In genomic region chr1:6082430-6082971, GRCh38 we compare ENCODE assay signal across 13 cellular contexts. TPM values are rescaled to one million over a fixed set of nuclear protein-coding genes. Genes with fewer than 3 reads are reported as not detected.
DNase-seq lines count a peak whose midpoint lies in the region; ATAC-seq, FAIRE-seq and TF ChIP-seq lines count a peak whose summit lies in the region.
"Had no signal": no experiment of that assay in that cellular context is flagged by ENCODE, and none has a peak within 500 bp of the region (broad histone marks: within the 10 kb centered on the region; RNA-seq: fewer than 3 reads in every experiment).

No MANE protein-coding gene starts in this region.

- H3K27me3 Mint-ChIP-seq in Calu3 (ENCODE audit: unreplicated experiment) (peaks cover 47% of the 10 kb centered on the region), nephron (ENCODE audit: low read depth) (peaks cover 33% of the 10 kb centered on the region)
- H3K27me3 Mint-ChIP-seq: activated naive CD8-positive, alpha-beta T cell treated with anti-CD3 and anti-CD28 coated beads for 36 hours had no signal

- H3K9me3 Mint-ChIP-seq in Calu3 (ENCODE audit: low read depth, unreplicated experiment), result no peaks in the 10 kb centered on the region
- H3K9me3 Mint-ChIP-seq in nephron, result no peaks in the 10 kb centered on the region
- H3K9me3 Mint-ChIP-seq: activated naive CD8-positive, alpha-beta T cell treated with anti-CD3 and anti-CD28 coated beads for 36 hours had no signal

- no peak overlapping the region for H3K27ac ChIP-seq in H1 (ENCODE audit: low read depth, low read length)
- H3K27ac ChIP-seq: heart left ventricle, ovary had no signal

- H2AK5ac ChIP-seq in H1 (ENCODE audit: low read depth, low read length), result no peak overlapping the region

- H3K27ac Mint-ChIP-seq in Calu3 (ENCODE audit: unreplicated experiment), result no peak overlapping the region
- H3K27ac Mint-ChIP-seq in nephron, result peak overlapping the region in 1 of 3 experiments; percentile 73
- H3K27ac Mint-ChIP-seq: activated naive CD8-positive, alpha-beta T cell treated with anti-CD3 and anti-CD28 coated beads for 36 hours had no signal

- no peaks in the 10 kb centered on the region for H4K20me1 ChIP-seq in H1 (replicated peaks in 1 of 2; ENCODE audit: control insufficient read depth in 1 of 2, insufficient read depth in 2 of 2, low read length in 2 of 2)

- no peak overlapping the region for H4K8ac ChIP-seq in H1 (ENCODE audit: extremely low read depth, insufficient read depth, low read length)

- no TSS peak for BruUV-seq in Calu3 (replicated peaks; lab: Mats Ljungman, UMichigan)

- H3K4me2 ChIP-seq in H1 (ENCODE audit: insufficient read depth in 1 of 2, low read depth in 2 of 2, low read length in 2 of 2), result no peak overlapping the region

- no peak overlapping the region for H3K18ac ChIP-seq in H1 (ENCODE audit: extremely low read depth, low read length)

- H2BK5ac ChIP-seq in H1 (ENCODE audit: low read depth, low read length), result no peak overlapping the region

- no peak for TF ChIP-seq EP300 in Ishikawa (IDR thresholded peaks at IDR 0.05; ENCODE audit: borderline replicate concordance)
- no peak for TF ChIP-seq EP300 in H1 (IDR thresholded peaks at IDR 0.05; ENCODE audit: borderline replicate concordance in 1 of 2, low read depth in 2 of 2, low read length in 2 of 2)

- H3K14ac ChIP-seq in H1 (ENCODE audit: insufficient read length), result no peak overlapping the region

- H3K36me3 Mint-ChIP-seq in Calu3 (ENCODE audit: insufficient read depth, unreplicated experiment) (no peaks in the 10 kb centered on the region), nephron (ENCODE audit: low read depth) (no peaks in the 10 kb centered on the region)

- CTCF ChIA-PET in Calu3 (lab: Charles Lee) (no interaction called here), H1 (lab: Charles Lee; ENCODE audit: partially characterized antibody) (interaction anchor here (0.5 to 5.9 kb wide), 28 partner anchors 9 to 266 kb away, joined by 3 to 38 read pairs (median 5); no protein-coding TSS in a partner anchor)

- no peak overlapping the region for H2BK12ac ChIP-seq in H1 (ENCODE audit: low read depth, low read length)

- TF ChIP-seq CTCF in Calu3 (IDR thresholded peaks at IDR 0.05; ENCODE audit: unreplicated experiment) (peak; percentile 21), H1 (IDR thresholded peaks at IDR 0.05; ENCODE audit: control extremely low read depth in 1 of 3, insufficient read depth in 1 of 3, low read depth in 1 of 3, low read length in 3 of 3) (peak; percentile 44 to 55 (median 55)), nephron (IDR thresholded peaks at IDR 0.05; ENCODE audit: unreplicated experiment in 3 of 3) (peak; percentile 6 to 36 (median 35))

- H3K79me1 ChIP-seq in H1 (ENCODE audit: low read depth, low read length), result no peaks in the 10 kb centered on the region

- H4K91ac ChIP-seq in H1 (replicated peaks; ENCODE audit: insufficient read length, low read length), result no peak overlapping the region

- H2AFZ ChIP-seq in H1 (ENCODE audit: low read length), result no peak overlapping the region

- no peaks in the 10 kb centered on the region for H3K23me2 ChIP-seq in H1 (ENCODE audit: low read depth, low read length)

- intact Hi-C loops in Calu3 (cut with micrococcal nuclease; ENCODE audit: unreplicated experiment), result no loop called here
- intact Hi-C loops in left colon (cut with DNase I, micrococcal nuclease), result no loop called here

- no peak overlapping the region for H2BK15ac ChIP-seq in H1 (ENCODE audit: low read length)

- no peak overlapping the region for H2BK20ac ChIP-seq in H1 (ENCODE audit: low read length)

- H3K36me3 ChIP-seq in H1 (ENCODE audit: control insufficient read depth in 2 of 4, insufficient read depth in 4 of 4, low read length in 3 of 4), result no peaks in the 10 kb centered on the region
- H3K36me3 ChIP-seq: ovary had no signal

- H4K5ac ChIP-seq in H1 (ENCODE audit: insufficient read length, low read depth, low read length), result no peak overlapping the region

- ATAC-seq in HG02938 (IDR thresholded peaks at IDR 0.05; ENCODE audit: unreplicated experiment), result no peak
- no peak for ATAC-seq in left colon
- ATAC-seq: heart left ventricle had no signal

- H3K27me3 ChIP-seq in H1 (replicated peaks in 1 of 4; ENCODE audit: control insufficient read depth in 3 of 4, extremely low read depth in 1 of 4, insufficient read depth in 3 of 4, low read length in 3 of 4), result 0 out of 7 replicates have a peak, but pooled peaks cover 0 to 2% (median 0%) of the 10 kb centered on the region in 4 experiments
- H3K27me3 ChIP-seq: heart left ventricle, ovary had no signal

- no peak overlapping the region for H3K56ac ChIP-seq in H1 (replicated peaks; ENCODE audit: insufficient read length, low read depth, low read length)

- H3K4me3 ChIP-seq in H1 (ENCODE audit: extremely low read depth in 1 of 4, insufficient read depth in 2 of 4, low read depth in 3 of 4, low read length in 4 of 4), result no peak overlapping the region
- H3K4me3 ChIP-seq: heart left ventricle, ovary had no signal

- POLR2A ChIA-PET in H1 (lab: Charles Lee; ENCODE audit: partially characterized antibody), result no interaction called here

- 87% methylated on average over 10 of the region's 10 CpGs; no CpG with 5 or more reads in 1 of the 2 experiments for WGBS in H1 (ENCODE audit: extremely low coverage in 1 of 2, insufficient coverage in 1 of 2, insufficient read length in 1 of 2, insufficient replicate concordance in 2 of 2, low coverage in 1 of 2, low lambda C conversion rate in 2 of 2, missing lambda C conversion rate in 1 of 2), 2 experiments

- H2BK120ac ChIP-seq in H1 (replicated peaks; ENCODE audit: low read depth, low read length), result no peak overlapping the region

- peaks cover 0 to 5% (median 2%) of the 10 kb centered on the region in 4 experiments; a peak in 3 of 7 replicates for H3K4me1 ChIP-seq in H1 (replicated peaks in 1 of 4; ENCODE audit: control insufficient read depth in 3 of 4, insufficient read depth in 4 of 4, low read length in 3 of 4)

- H3K4me3 Mint-ChIP-seq in Calu3 (ENCODE audit: low read depth, unreplicated experiment), result no peak overlapping the region
- peak overlapping the region in 1 of 3 experiments; percentile 32 for H3K4me3 Mint-ChIP-seq in nephron
- H3K4me3 Mint-ChIP-seq: activated naive CD8-positive, alpha-beta T cell treated with anti-CD3 and anti-CD28 coated beads for 36 hours had no signal

- TF ChIP-seq RAD21 in Ishikawa (IDR thresholded peaks at IDR 0.05; ENCODE audit: low read depth) (peak; percentile 14; the same call in 1 of the 2 replicates), H1 (IDR thresholded peaks at IDR 0.05 in 1 of 2, conservative IDR thresholded peaks at IDR 0.05 in 1 of 2; ENCODE audit: low read depth in 2 of 2, low read length in 2 of 2) (peak; percentile 30 to 46; a peak in 3 of 4 replicates)

- no peaks in the 10 kb centered on the region for H3K79me2 ChIP-seq in H1 (ENCODE audit: control insufficient read depth in 1 of 2, insufficient read depth in 2 of 2, low read length in 2 of 2)

- H3K4me1 Mint-ChIP-seq in Calu3 (ENCODE audit: low read depth, unreplicated experiment) (no peaks in the 10 kb centered on the region), nephron (peaks cover 39% of the 10 kb centered on the region)
- H3K4me1 Mint-ChIP-seq: activated naive CD8-positive, alpha-beta T cell treated with anti-CD3 and anti-CD28 coated beads for 36 hours had no signal

- no peak overlapping the region for H3K4ac ChIP-seq in H1 (replicated peaks; ENCODE audit: insufficient read length, low read depth, low read length)

- FAIRE-seq in H1 (lab: Jason Lieb, UNC), result no peak
- FAIRE-seq: G401.6 had no signal

- no peak overlapping the region for H3K23ac ChIP-seq in H1 (ENCODE audit: insufficient read length)

- DNase-seq in Calu3 (peak; percentile 8), H1 (ENCODE audit: low read depth in 1 of 2, low spot score in 2 of 2) (no peak), putamen (ENCODE audit: low spot score) (no peak), left colon (no peak)
- no peak for DNase-seq in activated T-cell treated with anti-CD3 and anti-CD28 coated beads, Interleukin-2, amount 50 U/mL, for 48 hours
- DNase-seq: activated naive CD8-positive, alpha-beta T cell treated with anti-CD3 and anti-CD28 coated beads for 36 hours; NCI-H510A treated with DMSO at 0.1 percent for 48 hours; ovary had no signal

- H3K9me3 ChIP-seq in H1 (ENCODE audit: insufficient read depth in 2 of 2, low read depth in 1 of 2, low read length in 1 of 2), result no peaks in the 10 kb centered on the region
- H3K9me3 ChIP-seq: heart left ventricle, ovary had no signal

- H3K9ac ChIP-seq in H1 (replicated peaks in 1 of 4; ENCODE audit: extremely low read depth in 1 of 4, low read depth in 3 of 4, low read length in 3 of 4), result no peak overlapping the region

- no peak for TF ChIP-seq POLR2A in H1 (IDR thresholded peaks at IDR 0.05; ENCODE audit: control extremely low read depth in 1 of 2, low read depth in 2 of 2, low read length in 2 of 2)

TF ChIP-seq in Ishikawa, 13 proteins besides CTCF, POLR2A, EP300 and RAD21 (continues in another document):
- no peak for TF ChIP-seq CREB1 (IDR thresholded peaks at IDR 0.05; ENCODE audit: low read depth)

TF ChIP-seq in H1, 55 proteins besides CTCF, POLR2A, EP300 and RAD21 (continues in another document):
- TF ChIP-seq SP4 (IDR thresholded peaks at IDR 0.05; ENCODE audit: low read length) (no peak), TAF7 (optimal IDR thresholded peaks at IDR 0.05; ENCODE audit: borderline replicate concordance, low read depth, low read length) (no peak), E2F6 (IDR thresholded peaks at IDR 0.05) (no peak), KDM5A (IDR thresholded peaks at IDR 0.05; ENCODE audit: low read length) (no peak), SUZ12 (IDR thresholded peaks at IDR 0.05; ENCODE audit: low read length) (no peak)

RNA-seq across cellular contexts. Expression of gene KCNAB2, which starts 36.8 kb away (rescaled TPM):
- total RNA-seq in Calu3 (2022) (3.6 and 4.7 TPM in 2 replicates), left colon (1 to 10 TPM; 4.2 to 7.5 TPM)
- total RNA-seq in H1 (2021; fragmentation: NEBNext Ultra II Directional; extraction: Animal tissue kit (Norgen Biotek cat#: 25700)), result 7.0 and 7.1 TPM in 2 replicates
- 4.5 and 6.2 TPM in 2 replicates for polyA plus RNA-seq in H1 (2011; rRNA removed)
- polyA plus RNA-seq in H1 (2011; cell fraction: cytosol; rRNA removed), result 5.9 TPM
- polyA plus RNA-seq in H1 (2011; cell fraction: nucleus; rRNA removed), result 19.4 TPM
- 7.0 to 8.9 TPM (median 7.3 TPM) in 4 replicates for polyA plus RNA-seq in H1 (2012, experiment 1 of 2)
- polyA plus RNA-seq in H1 (2012, experiment 2 of 2), result 5.2 TPM
- 2.9 TPM for polyA plus RNA-seq in H1 (2013, experiment 1 of 2)
- 2.9 TPM for polyA plus RNA-seq in H1 (2013, experiment 2 of 2)
- 3.6 and 4.9 TPM in 2 replicates for polyA minus RNA-seq in H1 (2011; rRNA and poly(A)+ RNA removed)
- 5.2 TPM for polyA minus RNA-seq in H1 (2011; cell fraction: cytosol; rRNA and poly(A)+ RNA removed)
- 6.5 TPM for polyA minus RNA-seq in H1 (2011; cell fraction: nucleus; rRNA and poly(A)+ RNA removed)
